In genomic region chr3:141268791-141269190, GRCh38 we compare ENCODE assay signal across 19 cellular contexts. TPM values are rescaled to one million over a fixed set of nuclear protein-coding genes. Genes with fewer than 3 reads are reported as not detected.
A peak's percentile ranks its signal among the peaks of the same experiment; 100 is the strongest.
DNase-seq lines count a peak whose midpoint lies in the region; ATAC-seq and TF ChIP-seq lines count a peak whose summit lies in the region.
"Had no signal": no experiment of that assay in that cellular context is flagged by ENCODE, and none has a peak within 500 bp of the region (broad histone marks: within the 10 kb centered on the region; RNA-seq: fewer than 3 reads in every experiment).

No MANE protein-coding gene starts in this region.

- peaks cover 43% of the 10 kb centered on the region for H3K4me1 Mint-ChIP-seq in activated T-cell treated with anti-CD3 and anti-CD28 coated beads, Interleukin-2, amount 50 U/mL, for 24 hours (ENCODE audit: low read depth)
- peaks cover 18 to 31% of the 10 kb centered on the region in 2 donors for H3K4me1 Mint-ChIP-seq in natural killer cell treated with Interleukin-12 subunit alpha and Interleukin-12 subunit beta and Interleukin-15 and Interleukin-18, amount 100 ng/mL, for 72 hours (ENCODE audit: low read depth in 2 of 2)

- H3K27ac Mint-ChIP-seq in activated T-cell treated with anti-CD3 and anti-CD28 coated beads, Interleukin-2, amount 50 U/mL, for 24 hours, result peak overlapping the region; percentile 35
- H3K27ac Mint-ChIP-seq in natural killer cell treated with Interleukin-12 subunit alpha and Interleukin-12 subunit beta and Interleukin-15 and Interleukin-18, amount 100 ng/mL, for 72 hours, result no peak overlapping the region

- H3K4me2 ChIP-seq in neural cell (ENCODE audit: low read length), result no peak overlapping the region
- H3K4me2 ChIP-seq: PC-9 had no signal

- ATAC-seq in GM21390 (IDR thresholded peaks at IDR 0.05; ENCODE audit: unreplicated experiment), result no peak
- no peak for ATAC-seq in natural killer cell treated with Interleukin-12 subunit alpha and Interleukin-12 subunit beta and Interleukin-15 and Interleukin-18, amount 100 ng/mL, for 72 hours
- ATAC-seq in HG02973 (IDR thresholded peaks at IDR 0.05; ENCODE audit: unreplicated experiment), result no peak

- no peaks in the 10 kb centered on the region for H3K27me3 ChIP-seq in neural cell (ENCODE audit: insufficient read depth, low read depth, low read length)

- TF ChIP-seq EP300 in neural cell (conservative IDR thresholded peaks at IDR 0.05; ENCODE audit: poor library complexity, severe bottlenecking), result no peak

- H3K36me3 ChIP-seq in KOPT-K1 (ENCODE audit: insufficient read depth, low read length), result peaks cover 78% of the 10 kb centered on the region
- no peaks in the 10 kb centered on the region for H3K36me3 ChIP-seq in neural cell (ENCODE audit: insufficient read depth, low read length)
- H3K36me3 ChIP-seq: HAP-1 had no signal

- peaks cover 1% of the 10 kb centered on the region for H3K36me3 Mint-ChIP-seq in activated T-cell treated with anti-CD3 and anti-CD28 coated beads, Interleukin-2, amount 50 U/mL, for 24 hours (ENCODE audit: low read depth)
- H3K36me3 Mint-ChIP-seq in natural killer cell treated with Interleukin-12 subunit alpha and Interleukin-12 subunit beta and Interleukin-15 and Interleukin-18, amount 100 ng/mL, for 72 hours, result no peaks in the 10 kb centered on the region

- no peak overlapping the region for H3K4me3 ChIP-seq in neural cell (ENCODE audit: low read length)
- H3K4me3 ChIP-seq: HAP-1, PC-9 had no signal

- no peaks in the 10 kb centered on the region for H4K20me1 ChIP-seq in neural cell (ENCODE audit: insufficient read depth)

- H3K9ac ChIP-seq in neural cell (ENCODE audit: low read length), result peak overlapping the region; percentile 25

- H3F3A ChIP-seq in neural cell (ENCODE audit: insufficient read depth, low read length, poor library complexity, severe bottlenecking), result no peaks in the 10 kb centered on the region

- H2AFZ ChIP-seq in neural cell (ENCODE audit: low read depth, low read length), result no peak overlapping the region
- H2AFZ ChIP-seq: PC-9 had no signal

- no peak for TF ChIP-seq RAD21 in neural cell (conservative IDR thresholded peaks at IDR 0.05)

- H3K79me2 ChIP-seq in neural cell (replicated peaks; ENCODE audit: insufficient read depth, low read length), result no peaks in the 10 kb centered on the region

- TF ChIP-seq CTCF in neural cell (IDR thresholded peaks at IDR 0.05; ENCODE audit: poor library complexity, severe bottlenecking), result no peak

- no peak for DNase-seq in activated T-cell treated with anti-CD3 and anti-CD28 coated beads, Interleukin-2, amount 50 U/mL, for 24 hours
- DNase-seq in activated T-cell treated with anti-CD3 and anti-CD28 coated beads, Interleukin-2, amount 50 U/mL, for 48 hours, result no peak
- DNase-seq in natural killer cell treated with Interleukin-12 subunit alpha and Interleukin-12 subunit beta and Interleukin-15 and Interleukin-18, amount 100 ng/mL, for 72 hours (ENCODE audit: low spot score), result no peak
- DNase-seq: KG1, NCI-H1092 treated with DMSO at 0.1 percent for 48 hours, NCI-H1436 treated with DMSO at 0.1 percent for 48 hours, NCI-H1930, NCI-H2227 treated with DMSO at 0.1 percent for 48 hours, NCI-H510A treated with DMSO at 0.1 percent for 48 hours, NCI-H748 treated with DMSO at 0.1 percent for 48 hours, PC-9, RPMI8226, SHP77 had no signal

- no peaks in the 10 kb centered on the region for H3K9me3 Mint-ChIP-seq in activated T-cell treated with anti-CD3 and anti-CD28 coated beads, Interleukin-2, amount 50 U/mL, for 24 hours
- H3K9me3 Mint-ChIP-seq in natural killer cell treated with Interleukin-12 subunit alpha and Interleukin-12 subunit beta and Interleukin-15 and Interleukin-18, amount 100 ng/mL, for 72 hours, result no peaks in the 10 kb centered on the region

- peak overlapping the region; percentile 92 for H3K27ac ChIP-seq in KOPT-K1 (ENCODE audit: low read depth, low read length, poor library complexity, severe bottlenecking)
- peak overlapping the region; percentile 45 for H3K27ac ChIP-seq in neural cell (ENCODE audit: low read length)
- H3K27ac ChIP-seq: C4-2B, PC-9 had no signal

- H3K9me2 ChIP-seq in neural cell (ENCODE audit: insufficient read depth, low read length), result no peaks in the 10 kb centered on the region

- H3K9me3 ChIP-seq in KOPT-K1 (ENCODE audit: insufficient read depth, low read length, poor library complexity, severe bottlenecking), result no peaks in the 10 kb centered on the region
- H3K9me3 ChIP-seq in neural cell (ENCODE audit: low read length), result no peaks in the 10 kb centered on the region
- H3K9me3 ChIP-seq: HAP-1 had no signal

- H3K27me3 Mint-ChIP-seq in activated T-cell treated with anti-CD3 and anti-CD28 coated beads, Interleukin-2, amount 50 U/mL, for 24 hours, result no peaks in the 10 kb centered on the region
- H3K27me3 Mint-ChIP-seq in natural killer cell treated with Interleukin-12 subunit alpha and Interleukin-12 subunit beta and Interleukin-15 and Interleukin-18, amount 100 ng/mL, for 72 hours, result no peaks in the 10 kb centered on the region

- H3K4me3 Mint-ChIP-seq in activated T-cell treated with anti-CD3 and anti-CD28 coated beads, Interleukin-2, amount 50 U/mL, for 24 hours, result no peak overlapping the region
- no peak overlapping the region for H3K4me3 Mint-ChIP-seq in natural killer cell treated with Interleukin-12 subunit alpha and Interleukin-12 subunit beta and Interleukin-15 and Interleukin-18, amount 100 ng/mL, for 72 hours

TF ChIP-seq in neural cell, 6 proteins besides CTCF, POLR2A, EP300 and RAD21:
- TF ChIP-seq MXI1 (conservative IDR thresholded peaks at IDR 0.05; ENCODE audit: poor library complexity, severe bottlenecking) (no peak), SMC3 (conservative IDR thresholded peaks at IDR 0.05; ENCODE audit: poor library complexity) (no peak), EZH2 (IDR thresholded peaks at IDR 0.05; ENCODE audit: borderline replicate concordance, insufficient read depth, low read length, poor library complexity, severe bottlenecking) (no peak), POLR2AphosphoS5 (IDR thresholded peaks at IDR 0.05) (no peak), REST (IDR thresholded peaks at IDR 0.05; ENCODE audit: borderline replicate concordance) (no peak), TAF1 (IDR thresholded peaks at IDR 0.05; ENCODE audit: low read depth) (no peak)
TF ChIP-seq in neural cell: peak in this region for 0.

RNA-seq across cellular contexts. Expression of gene PXYLP1, which starts 37.2 kb away (rescaled TPM):
- polyA plus RNA-seq in neural cell, result 93.9 and 109 TPM in 2 replicates
- 91.5 and 113 TPM in 2 replicates for polyA minus RNA-seq in neural cell
- total RNA-seq in natural killer cell treated with Interleukin-12 subunit alpha and Interleukin-12 subunit beta and Interleukin-15 and Interleukin-18, amount 100 ng/mL, for 72 hours, result 10 to 100 TPM in 1 of 2 donors, 1 to 10 TPM in 1; 6.3 to 15.2 TPM
